15 cellular contexts compared by ENCODE assay signal in genomic region chr15:75058127-75058905, GRCh38. TPM values are rescaled to one million over a fixed set of nuclear protein-coding genes. Genes with fewer than 3 reads are reported as not detected.
DNase-seq lines count a peak whose midpoint lies in the region; ATAC-seq and TF ChIP-seq lines count a peak whose summit lies in the region.
"Had no signal": no experiment of that assay in that cellular context is flagged by ENCODE, and none has a peak within 500 bp of the region (broad histone marks: within the 10 kb centered on the region; RNA-seq: fewer than 3 reads in every experiment).

No MANE protein-coding gene starts in this region.

- no peak overlapping the region for H3K27ac Mint-ChIP-seq in GM23338
- H3K27ac Mint-ChIP-seq: activated naive CD4-positive, alpha-beta T cell treated with anti-CD3 and anti-CD28 coated beads, Interleukin-2, amount 10 ng/mL, durations not matched to agents 7 days and 5 days; IgD-negative memory B cell had no signal

- H3K9me3 ChIP-seq in BLaER1 treated with 17β-estradiol and CSF1 and Interleukin-3, amounts not matched to agents 10 nM and 100 nM (replicated peaks in 1 of 11): no peaks in the 10 kb centered on the region
- H3K9me3 ChIP-seq in SJCRH30 (replicated peaks): no peaks in the 10 kb centered on the region
- H3K9me3 ChIP-seq: thyroid gland had no signal

- H3F3A ChIP-seq in GM23338 (replicated peaks; ENCODE audit: low read depth): no peaks in the 10 kb centered on the region

- no peaks in the 10 kb centered on the region for H4K20me1 ChIP-seq in BLaER1 treated with 17β-estradiol and CSF1 and Interleukin-3, amounts not matched to agents 10 nM and 100 nM
- no peaks in the 10 kb centered on the region for H4K20me1 ChIP-seq in GM23338 (replicated peaks; ENCODE audit: insufficient read depth)

- H3K27me3 ChIP-seq in BLaER1 treated with 17β-estradiol and CSF1 and Interleukin-3, amounts not matched to agents 10 nM and 100 nM: no peaks in the 10 kb centered on the region
- H3K27me3 ChIP-seq in GM23338 (ENCODE audit: insufficient read depth) (no peaks in the 10 kb centered on the region), SJCRH30 (no peaks in the 10 kb centered on the region)
- H3K27me3 ChIP-seq: thyroid gland had no signal

- peak; percentile 39; the same call in 1 of the 3 replicates for ATAC-seq in GM23338
- no peak for ATAC-seq in left lobe of liver
- ATAC-seq in GM18861 (IDR thresholded peaks at IDR 0.05; ENCODE audit: unreplicated experiment): no peak
- no peak for ATAC-seq in GM21737 (IDR thresholded peaks at IDR 0.05; ENCODE audit: unreplicated experiment)
- no peak for ATAC-seq in HG03108 (IDR thresholded peaks at IDR 0.05; ENCODE audit: unreplicated experiment)
- no peak for ATAC-seq in HG03354 (IDR thresholded peaks at IDR 0.05; ENCODE audit: poor library complexity, severe bottlenecking, unreplicated experiment)

- no peaks in the 10 kb centered on the region for H3K4me1 Mint-ChIP-seq in GM23338
- H3K4me1 Mint-ChIP-seq: central memory CD8-positive, alpha-beta T cell had no signal

- peak overlapping the region; percentile 30 to 73 (median 57) for H3K4me2 ChIP-seq in BLaER1 treated with 17β-estradiol and CSF1 and Interleukin-3, amounts not matched to agents 10 nM and 100 nM
- H3K4me2 ChIP-seq in GM23338: no peak overlapping the region

- no peak overlapping the region for H3K4me3 ChIP-seq in BLaER1 treated with 17β-estradiol and CSF1 and Interleukin-3, amounts not matched to agents 10 nM and 100 nM
- H3K4me3 ChIP-seq in GM23338 (no peak overlapping the region), SJCRH30 (no peak overlapping the region)
- H3K4me3 ChIP-seq: thyroid gland had no signal

- no peak overlapping the region for H3K4me3 Mint-ChIP-seq in GM23338
- H3K4me3 Mint-ChIP-seq: activated naive CD4-positive, alpha-beta T cell treated with anti-CD3 and anti-CD28 coated beads, Interleukin-2, amount 10 ng/mL, durations not matched to agents 7 days and 5 days; central memory CD8-positive, alpha-beta T cell; IgD-negative memory B cell had no signal

- H3K79me2 ChIP-seq in GM23338 (replicated peaks; ENCODE audit: insufficient read depth): no peaks in the 10 kb centered on the region

- H3K9me3 Mint-ChIP-seq in GM23338: no peaks in the 10 kb centered on the region
- H3K9me3 Mint-ChIP-seq: activated naive CD4-positive, alpha-beta T cell treated with anti-CD3 and anti-CD28 coated beads, Interleukin-2, amount 10 ng/mL, durations not matched to agents 7 days and 5 days; central memory CD8-positive, alpha-beta T cell; IgD-negative memory B cell had no signal

- H3K9me2 ChIP-seq in GM23338 (ENCODE audit: insufficient read depth): no peaks in the 10 kb centered on the region

- H3K36me3 Mint-ChIP-seq in GM23338 (ENCODE audit: low read depth): no peaks in the 10 kb centered on the region

- H3K36me3 ChIP-seq in BLaER1 treated with 17β-estradiol and CSF1 and Interleukin-3, amounts not matched to agents 10 nM and 100 nM: peaks cover 0 to 5% (median 0%) of the 10 kb centered on the region in 11 experiments; a peak in 1 of 22 replicates
- no peaks in the 10 kb centered on the region for H3K36me3 ChIP-seq in GM23338 (ENCODE audit: insufficient read depth)
- no peaks in the 10 kb centered on the region for H3K36me3 ChIP-seq in SJCRH30
- H3K36me3 ChIP-seq: thyroid gland had no signal

- H3K9ac ChIP-seq in BLaER1 treated with 17β-estradiol and CSF1 and Interleukin-3, amounts not matched to agents 10 nM and 100 nM: no peak overlapping the region

- peak; percentile 17 for DNase-seq in GM23338 (ENCODE audit: low spot score)
- peak; percentile 95 to 96 for DNase-seq in SJCRH30
- peak; percentile 37 for DNase-seq in left lobe of liver (ENCODE audit: low spot score)
- DNase-seq: activated naive CD4-positive, alpha-beta T cell treated with anti-CD3 and anti-CD28 coated beads, Interleukin-2, amount 10 ng/mL, durations not matched to agents 7 days and 5 days; DND-41; foreskin melanocyte; NCI-H187 treated with DMSO at 0.1 percent for 48 hours; thyroid gland had no signal

- no peak overlapping the region for H2AFZ ChIP-seq in GM23338

- peaks cover 19 to 48% (median 31%) of the 10 kb centered on the region in 10 experiments for H3K4me1 ChIP-seq in BLaER1 treated with 17β-estradiol and CSF1 and Interleukin-3, amounts not matched to agents 10 nM and 100 nM
- no peaks in the 10 kb centered on the region for H3K4me1 ChIP-seq in GM23338 (ENCODE audit: insufficient read depth)
- peaks cover 56% of the 10 kb centered on the region for H3K4me1 ChIP-seq in SJCRH30
- H3K4me1 ChIP-seq: thyroid gland had no signal

- peaks cover 6% of the 10 kb centered on the region for H3K27me3 Mint-ChIP-seq in GM23338 (ENCODE audit: insufficient read depth, low read depth, poor library complexity)
- H3K27me3 Mint-ChIP-seq: activated naive CD4-positive, alpha-beta T cell treated with anti-CD3 and anti-CD28 coated beads, Interleukin-2, amount 10 ng/mL, durations not matched to agents 7 days and 5 days; central memory CD8-positive, alpha-beta T cell; IgD-negative memory B cell had no signal

- H3K27ac ChIP-seq in BLaER1 treated with 17β-estradiol and CSF1 and Interleukin-3, amounts not matched to agents 10 nM and 100 nM: 0 out of 22 replicates have a peak overlapping the region, but pooled peaks of 2 of the 11 experiments have one; percentile 5 to 21
- H3K27ac ChIP-seq in GM23338 (ENCODE audit: low read depth): no peak overlapping the region
- peak overlapping the region; percentile 80 for H3K27ac ChIP-seq in SJCRH30
- H3K27ac ChIP-seq: thyroid gland had no signal

- TF ChIP-seq CTCF in GM23338 (conservative IDR thresholded peaks at IDR 0.05; ENCODE audit: low read depth in 2 of 2): no peak

TF ChIP-seq in GM23338, 12 proteins besides CTCF, POLR2A, EP300 and RAD21:
- TF ChIP-seq EZH2 (IDR thresholded peaks at IDR 0.05; ENCODE audit: low read depth, unreplicated experiment): no peak
- TF ChIP-seq ETS1 (IDR thresholded peaks at IDR 0.05): no peak
- TF ChIP-seq EZH2phosphoT487 (IDR thresholded peaks at IDR 0.05; ENCODE audit: unreplicated experiment): no peak
- no peak for TF ChIP-seq REST (IDR thresholded peaks at IDR 0.05; ENCODE audit: unreplicated experiment)
- no peak for TF ChIP-seq JUNB (IDR thresholded peaks at IDR 0.05; ENCODE audit: unreplicated experiment)
- no peak for TF ChIP-seq STAT1 (IDR thresholded peaks at IDR 0.05; ENCODE audit: unreplicated experiment)
- no peak for TF ChIP-seq POLR2AphosphoS5 (IDR thresholded peaks at IDR 0.05; ENCODE audit: low read depth)

RNA-seq across cellular contexts. Expression of gene PPCDC, which starts 34.9 kb away (rescaled TPM):
- 40.2 and 42.8 TPM in 2 replicates for total RNA-seq in GM23338 (2014; rRNA removed; shearing (Covaris generic))
- polyA plus RNA-seq in GM23338 (2016; fragmentation: Nextera tagmentation; extraction: Ambion mirVana): 17.8 and 22.1 TPM in 2 replicates
- total RNA-seq in SJCRH30 (2014; rRNA removed; shearing (Covaris generic)): 21.5 and 25.5 TPM in 2 replicates
- 5.4 TPM for total RNA-seq in left lobe of liver

Comparison
In these comparisons a context has a peak if more than half of its experiments do, and no peak if none do; other contexts are left out.
1. DNase-seq: peak in every context shown above with its lines; median percentile 96 in SJCRH30; 37 in left lobe of liver; 17 in GM23338.